Comparison of ENCODE assay signal across 1 cellular context in genomic region chr20:62722627-62723026, GRCh38.
TF ChIP-seq lines count a peak whose summit lies in the region.

No MANE protein-coding gene starts in this region.

TF ChIP-seq in endothelial cell of umbilical vein, 7 proteins besides CTCF, POLR2A, EP300 and RAD21 (continued from another document):
- no peak for TF ChIP-seq POLR2AphosphoS5 (IDR thresholded peaks at IDR 0.05; ENCODE audit: insufficient read depth, low read depth, low read length)
- no peak for TF ChIP-seq GATA2 (IDR thresholded peaks at IDR 0.05; ENCODE audit: insufficient read depth, insufficient read length, low read depth, low read length)
- TF ChIP-seq EZH2 (IDR thresholded peaks at IDR 0.05; ENCODE audit: borderline replicate concordance, low read depth, low read length, severe bottlenecking): no peak
- TF ChIP-seq MAX (IDR thresholded peaks at IDR 0.05; ENCODE audit: insufficient read depth, insufficient read length): no peak
- TF ChIP-seq MYC (IDR thresholded peaks at IDR 0.05; ENCODE audit: low read depth, low read length): no peak
- no peak for TF ChIP-seq FOS (IDR thresholded peaks at IDR 0.05; ENCODE audit: borderline replicate concordance, insufficient read depth, low read length)
